Comparison of ENCODE assay signal across 1 cellular context in the genomic region with DNA sequence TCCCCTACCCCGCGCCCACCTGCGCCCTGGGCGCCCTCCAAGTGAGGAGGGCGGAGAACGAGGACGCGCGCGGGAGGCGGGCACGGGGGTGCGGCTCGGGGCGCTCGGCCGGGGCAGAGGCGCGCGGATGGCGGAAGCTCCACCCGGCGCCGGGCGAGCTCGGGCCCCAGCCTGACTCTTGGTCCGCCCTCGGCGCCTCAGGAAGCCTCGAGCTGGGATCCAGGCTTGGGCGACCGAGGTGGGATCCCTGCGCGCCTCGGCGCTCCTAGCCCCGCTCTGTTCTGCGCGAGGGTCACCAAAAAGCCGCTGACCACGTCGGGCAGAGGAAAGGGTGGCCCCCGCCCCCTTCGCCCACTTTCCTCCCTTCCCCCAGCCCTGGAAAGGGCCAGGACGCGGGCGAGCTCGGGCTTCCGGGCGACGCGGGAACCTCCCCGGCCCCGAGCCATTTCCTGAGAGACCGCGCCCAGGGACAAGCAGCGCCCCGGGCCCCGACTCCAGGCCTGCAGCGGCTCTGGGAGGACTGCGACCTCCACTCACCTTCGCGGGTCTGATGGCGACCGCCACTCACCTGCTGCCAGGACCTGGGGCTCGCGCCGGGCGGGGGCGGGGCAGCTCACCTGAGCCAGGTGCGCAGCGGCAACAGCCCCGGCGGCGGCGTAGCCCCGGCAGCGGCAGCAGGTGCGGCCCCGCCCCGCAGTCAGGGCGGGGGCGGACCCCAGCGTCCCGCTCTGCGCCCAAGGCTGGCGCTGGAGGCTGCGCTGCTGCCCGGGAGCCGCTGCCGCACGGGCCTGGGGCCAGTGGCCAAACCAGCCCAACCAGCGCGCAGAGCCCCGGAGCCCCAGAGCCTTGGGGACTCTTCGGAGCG.
TF ChIP-seq lines count a peak whose summit lies in the region.

No MANE protein-coding gene starts in this region.

TF ChIP-seq in IMR-90, 13 proteins besides CTCF, POLR2A, EP300 and RAD21:
- TF ChIP-seq, protein P1, sequence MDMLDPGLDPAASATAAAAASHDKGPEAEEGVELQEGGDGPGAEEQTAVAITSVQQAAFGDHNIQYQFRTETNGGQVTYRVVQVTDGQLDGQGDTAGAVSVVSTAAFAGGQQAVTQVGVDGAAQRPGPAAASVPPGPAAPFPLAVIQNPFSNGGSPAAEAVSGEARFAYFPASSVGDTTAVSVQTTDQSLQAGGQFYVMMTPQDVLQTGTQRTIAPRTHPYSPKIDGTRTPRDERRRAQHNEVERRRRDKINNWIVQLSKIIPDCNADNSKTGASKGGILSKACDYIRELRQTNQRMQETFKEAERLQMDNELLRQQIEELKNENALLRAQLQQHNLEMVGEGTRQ (IDR thresholded peaks at IDR 0.05; ENCODE audit: low read depth, low read length): no peak
